ENCODE assay signal across 1 cellular context in the genomic region with DNA sequence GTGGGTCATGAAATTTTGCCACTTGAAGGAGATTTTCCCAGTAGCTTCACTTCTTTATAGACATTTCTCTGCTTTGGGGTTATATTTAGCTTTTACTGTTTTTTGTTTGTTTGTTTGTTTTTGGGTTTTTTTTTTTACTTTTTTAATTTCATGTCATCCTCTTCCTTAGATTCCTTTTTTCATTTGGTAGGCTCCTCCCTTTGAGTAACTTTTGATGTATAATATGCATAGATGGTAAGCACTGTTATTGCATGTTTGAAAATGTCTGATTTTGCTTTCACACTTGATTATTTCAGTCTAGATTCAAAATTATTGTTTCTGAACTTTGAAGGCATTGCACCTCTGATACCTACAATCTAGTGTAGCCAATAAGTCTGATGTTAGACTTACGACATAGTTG.
TF ChIP-seq lines count a peak whose summit lies in the region.

No MANE protein-coding gene starts in this region.

TF ChIP-seq in K562, 482 proteins besides CTCF, POLR2A, EP300 and RAD21 (continued from another document):
- TF ChIP-seq ZNF12 (CRISPR knock-in tag; IDR thresholded peaks at IDR 0.05): no peak
